Comparison of ENCODE assay signal across 27 cellular contexts in genomic region chr13:58495668-58496067, GRCh38.
"Had no signal": no experiment of that assay in that cellular context is flagged by ENCODE, and none has a peak within 500 bp of the region (broad histone marks: within the 10 kb centered on the region; RNA-seq: fewer than 3 reads in every experiment).

No MANE protein-coding gene starts in this region.

- DNase-seq: activated CD4-positive, alpha-beta memory T cell treated with anti-CD3 and anti-CD28 coated beads for 36 hours; activated CD4-positive, alpha-beta T cell treated with anti-CD3 and anti-CD28 coated beads, Interleukin-2, amount 10 ng/mL, durations not matched to agents 7 days and 5 days; activated CD4-positive, CD25-positive, alpha-beta regulatory T cell; activated CD8-positive, alpha-beta memory T cell treated with anti-CD3 and anti-CD28 coated beads for 24 hours; activated gamma-delta T cell treated with Interleukin-2 at 50 U/mL for 16 hours; activated naive CD4-positive, alpha-beta T cell treated with anti-CD3 and anti-CD28 coated beads, Interleukin-2, amount 10 ng/mL, durations not matched to agents 7 days and 5 days; activated naive CD8-positive, alpha-beta T cell treated with anti-CD3 and anti-CD28 coated beads for 36 hours; activated T-cell treated with anti-CD3 and anti-CD28 coated beads, Interleukin-2, amount 50 U/mL, for 48 hours; brain microvascular endothelial cell; cerebellar nuclear complex; Kasumi-1; KBM-7; NCI-H1048; NCI-H1417; NCI-H1930; NCI-H2171; NCI-H2227 treated with DMSO at 0.1 percent for 48 hours; NCI-H446 treated with DMSO at 0.1 percent for 48 hours; NCI-H526; NCI-H774; PC-9; SHP77 treated with DMSO at 0.1 percent for 48 hours; T-helper 17 cell; T-helper 9 cell had no signal

- ATAC-seq: activated T-helper 17 cell treated with anti-CD3 and anti-CD28 coated beads, Interleukin-2, amount 50 U/mL, for 72 hours; T-helper 17 cell had no signal

- H3K4me2 ChIP-seq: PC-9 had no signal

- H3K27ac ChIP-seq: brain microvascular endothelial cell, PC-9, VCaP had no signal

- H3K36me3 ChIP-seq: brain microvascular endothelial cell had no signal

- H3K27me3 ChIP-seq: brain microvascular endothelial cell had no signal

- H3K4me3 ChIP-seq: PC-9 had no signal

- FAIRE-seq: TTC549 had no signal

- H2AFZ ChIP-seq: PC-9 had no signal
